ENCODE assay signal across 12 cellular contexts in the genomic region with DNA sequence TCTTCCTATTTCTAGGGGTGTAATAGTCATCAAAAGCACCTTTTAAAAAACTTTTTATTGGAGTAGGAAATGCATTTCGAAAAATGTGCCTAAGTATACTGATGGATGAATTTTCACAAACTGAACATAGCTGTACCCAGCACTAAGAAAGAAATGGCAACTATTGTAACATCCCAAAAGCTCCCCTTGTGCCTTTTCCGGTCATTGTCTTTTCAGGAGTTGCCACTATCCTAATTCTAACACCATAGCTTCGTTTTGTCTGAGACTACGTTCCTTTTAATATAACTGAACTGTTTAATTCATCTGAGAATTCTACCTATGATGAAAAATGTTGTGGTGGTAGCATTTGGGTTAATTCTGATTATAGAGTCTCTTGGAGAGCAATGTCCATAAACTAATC. TPM values are rescaled to one million over a fixed set of nuclear protein-coding genes. Genes with fewer than 3 reads are reported as not detected.
DNase-seq lines count a peak whose midpoint lies in the region; ATAC-seq and TF ChIP-seq lines count a peak whose summit lies in the region.
"Had no signal": no experiment of that assay in that cellular context is flagged by ENCODE, and none has a peak within 500 bp of the region (broad histone marks: within the 10 kb centered on the region; RNA-seq: fewer than 3 reads in every experiment).

No MANE protein-coding gene starts in this region.

- H3K27me3 ChIP-seq in fibroblast of lung (ENCODE audit: control insufficient read depth, insufficient read depth, low read length) (no peaks in the 10 kb centered on the region), spleen (replicated peaks in 1 of 7) (no peaks in the 10 kb centered on the region)

- H3K4me1 Mint-ChIP-seq in activated T-cell treated with anti-CD3 and anti-CD28 coated beads, Interleukin-2, amount 50 U/mL, for 4 hours (ENCODE audit: low read depth): peaks cover 28% of the 10 kb centered on the region

- DNase-seq in activated T-cell treated with anti-CD3 and anti-CD28 coated beads, Interleukin-2, amount 50 U/mL, for 4 hours: no peak
- DNase-seq in activated T-cell treated with anti-CD3 and anti-CD28 coated beads for 4 hours (no peak), RKO (ENCODE audit: low spot score) (peak; percentile 20), fibroblast of lung (ENCODE audit: low read depth in 2 of 2) (no peak), spleen (no peak), CD1c-positive myeloid dendritic cell (ENCODE audit: extremely low spot score) (no peak), NOMO-1 treated with DMSO at 0.1 percent for 48 hours (lab: John Stamatoyannopoulos, UW; ENCODE audit: unreplicated experiment) (no peak)
- DNase-seq in stimulated activated CD4-positive, alpha-beta T cell treated with anti-CD3 and anti-CD28 coated beads, Interleukin-4, amount 100 ng/mL, for 24 hours: no peak
- DNase-seq: activated effector memory CD4-positive, alpha-beta T cell treated with Interleukin-2 at 50 U/mL for 16 hours; mucosa of descending colon; NCI-H2107; stimulated activated CD4-positive, alpha-beta T cell treated with anti-CD3 and anti-CD28 coated beads, Interleukin-1b, Interleukin-23, amount 100 ng/mL, for 48 hours had no signal

- no peak overlapping the region for H2AFZ ChIP-seq in fibroblast of lung (ENCODE audit: low read length)

- H3K4me3 ChIP-seq in fibroblast of lung (replicated peaks in 1 of 4; ENCODE audit: control extremely low read depth in 1 of 4, insufficient read depth in 1 of 4, low read depth in 3 of 4, low read length in 4 of 4) (peak overlapping the region in 3 of 4 experiments; percentile 6 to 99 (median 14)), spleen (peak overlapping the region in 2 of 8 donors; percentile 74 to 85)
- H3K4me3 ChIP-seq: mucosa of descending colon had no signal

- H3K79me2 ChIP-seq in fibroblast of lung (ENCODE audit: control insufficient read depth, insufficient read depth, low read length): peaks cover 17% of the 10 kb centered on the region

- H3K9ac ChIP-seq in fibroblast of lung (ENCODE audit: insufficient read depth, low read length): no peak overlapping the region

- peaks cover 21% of the 10 kb centered on the region for H3K36me3 Mint-ChIP-seq in activated T-cell treated with anti-CD3 and anti-CD28 coated beads, Interleukin-2, amount 50 U/mL, for 4 hours (ENCODE audit: insufficient read depth)

- peaks cover 3% of the 10 kb centered on the region for H3K36me3 ChIP-seq in fibroblast of lung (ENCODE audit: control insufficient read depth, insufficient read depth, low read length)
- H3K36me3 ChIP-seq in spleen: peaks cover 0 to 37% (median 5%) of the 10 kb centered on the region in 6 donors

- WGBS in spleen, 5 donors: 71 to 85% (median 78%) methylated on average over 4 of the region's 4 CpGs

- no peak for ATAC-seq in activated T-cell treated with anti-CD3 and anti-CD28 coated beads, Interleukin-2, amount 50 U/mL, for 4 hours
- ATAC-seq: mucosa of descending colon had no signal

- H3K9me3 ChIP-seq in fibroblast of lung (ENCODE audit: control insufficient read depth, insufficient read depth, low read depth, low read length) (no peaks in the 10 kb centered on the region), spleen (no peaks in the 10 kb centered on the region)
- H3K9me3 ChIP-seq: mucosa of descending colon had no signal

- H3K4me1 ChIP-seq in fibroblast of lung (ENCODE audit: control insufficient read depth, extremely low read depth, insufficient read depth, low read length) (peaks cover 3% of the 10 kb centered on the region), spleen (peaks cover 17 to 65% (median 43%) of the 10 kb centered on the region in 6 donors)

- no peaks in the 10 kb centered on the region for H3K27me3 Mint-ChIP-seq in activated T-cell treated with anti-CD3 and anti-CD28 coated beads, Interleukin-2, amount 50 U/mL, for 4 hours (ENCODE audit: low read depth)

- no peak for TF ChIP-seq POLR2A in spleen (IDR thresholded peaks at IDR 0.05)

- no peaks in the 10 kb centered on the region for H3K9me3 Mint-ChIP-seq in activated T-cell treated with anti-CD3 and anti-CD28 coated beads, Interleukin-2, amount 50 U/mL, for 4 hours

- no peaks in the 10 kb centered on the region for H4K20me1 ChIP-seq in fibroblast of lung (ENCODE audit: control insufficient read depth, extremely low read depth, insufficient read depth, low read length)

- intact Hi-C loops in spleen (cut with DNase I; ENCODE audit: low total_unique reads): no loop called here

- TF ChIP-seq CTCF in fibroblast of lung (conservative IDR thresholded peaks at IDR 0.05 in 1 of 2, IDR thresholded peaks at IDR 0.05 in 1 of 2; ENCODE audit: low read depth in 1 of 2, low read length in 2 of 2) (no peak), spleen (IDR thresholded peaks at IDR 0.05 in 8 of 11, conservative IDR thresholded peaks at IDR 0.05 in 3 of 11) (no peak)

- H3K4me2 ChIP-seq in fibroblast of lung (ENCODE audit: extremely low read depth, insufficient read depth, low read length): peak overlapping the region; percentile 58

- peak overlapping the region; percentile 92 for H3K4me3 Mint-ChIP-seq in activated T-cell treated with anti-CD3 and anti-CD28 coated beads, Interleukin-2, amount 50 U/mL, for 4 hours

- H3K27ac ChIP-seq in fibroblast of lung (ENCODE audit: insufficient read depth, low read length) (no peak overlapping the region), spleen (peak overlapping the region in 6 of 8 donors; percentile 23 to 96 (median 70))

RNA-seq across cellular contexts. Expression of gene TIMMDC1, which starts 1.9 kb away (rescaled TPM):
- total RNA-seq in activated T-cell treated with anti-CD3 and anti-CD28 coated beads, Interleukin-2, amount 50 U/mL, for 4 hours: 100 to 1,000 TPM; 112 to 120 (median 118) TPM
- total RNA-seq in fibroblast of lung: 52.6 and 59.5 TPM in 2 replicates
- 60.1 and 60.2 TPM in 2 replicates for polyA plus RNA-seq in fibroblast of lung
- 72.1 and 85.3 TPM in 2 replicates for polyA plus RNA-seq in fibroblast of lung (2012)
- 51.1 and 60.1 TPM in 2 replicates for polyA minus RNA-seq in fibroblast of lung (ENCODE audit: low replicate concordance)
- 10 to 100 TPM; 33.0 to 85.7 (median 67.4) TPM for total RNA-seq in spleen
- 10 to 100 TPM; 57.1 to 77.8 (median 75.4) TPM for polyA plus RNA-seq in spleen

RNA-seq across cellular contexts. Expression of gene POGLUT1, which starts 31.5 kb away (rescaled TPM):
- 10 to 100 TPM; 16.4 to 22.4 (median 17.5) TPM for total RNA-seq in activated T-cell treated with anti-CD3 and anti-CD28 coated beads, Interleukin-2, amount 50 U/mL, for 4 hours
- total RNA-seq in fibroblast of lung: 15.4 and 18.2 TPM in 2 replicates
- 12.1 and 15.2 TPM in 2 replicates for polyA plus RNA-seq in fibroblast of lung
- 7.6 and 9.5 TPM in 2 replicates for polyA plus RNA-seq in fibroblast of lung (2012)
- polyA minus RNA-seq in fibroblast of lung (ENCODE audit: low replicate concordance): 0.59 and 6.5 TPM in 2 replicates
- total RNA-seq in spleen: 10 to 100 TPM; 15.3 to 26.0 (median 24.3) TPM
- 10 to 100 TPM; 11.1 to 17.0 (median 12.6) TPM for polyA plus RNA-seq in spleen

RNA-seq across cellular contexts. Expression of gene TMEM39A, which starts 36.9 kb away (rescaled TPM):
- total RNA-seq in activated T-cell treated with anti-CD3 and anti-CD28 coated beads, Interleukin-2, amount 50 U/mL, for 4 hours: 10 to 100 TPM; 44.2 to 53.2 (median 45.4) TPM
- total RNA-seq in fibroblast of lung: 56.8 and 59.0 TPM in 2 replicates
- polyA plus RNA-seq in fibroblast of lung: 32.8 and 48.0 TPM in 2 replicates
- 28.7 and 39.0 TPM in 2 replicates for polyA plus RNA-seq in fibroblast of lung (2012)
- 30.3 and 50.5 TPM in 2 replicates for polyA minus RNA-seq in fibroblast of lung (ENCODE audit: low replicate concordance)
- total RNA-seq in spleen: 10 to 100 TPM; 36.0 to 80.5 (median 42.3) TPM
- 1 to 10 TPM; 4.9 to 5.9 (median 5.4) TPM for polyA plus RNA-seq in spleen

RNA-seq across cellular contexts. Expression of gene CD80, which starts 59.1 kb away (rescaled TPM):
- total RNA-seq in activated T-cell treated with anti-CD3 and anti-CD28 coated beads, Interleukin-2, amount 50 U/mL, for 4 hours: 1 to 10 TPM; 1.6 to 6.2 (median 3.3) TPM
- total RNA-seq in fibroblast of lung (under 0.01 TPM in 2 replicates), spleen (10 to 100 TPM in 6 of 7 donors, 1 to 10 TPM in 1; 5.7 to 33.0 (median 19.7) TPM)
- polyA plus RNA-seq in fibroblast of lung (0.06 TPM in 1 of 2 replicates, not detected in the other), spleen (1 to 10 TPM; 1.5 to 2.5 (median 2.0) TPM)
- polyA plus RNA-seq in fibroblast of lung (2012): not detected in 2 replicates
- polyA minus RNA-seq in fibroblast of lung (ENCODE audit: low replicate concordance): not detected in 2 replicates
